Comparison of ENCODE assay signal across 3 cellular contexts in the genomic region with DNA sequence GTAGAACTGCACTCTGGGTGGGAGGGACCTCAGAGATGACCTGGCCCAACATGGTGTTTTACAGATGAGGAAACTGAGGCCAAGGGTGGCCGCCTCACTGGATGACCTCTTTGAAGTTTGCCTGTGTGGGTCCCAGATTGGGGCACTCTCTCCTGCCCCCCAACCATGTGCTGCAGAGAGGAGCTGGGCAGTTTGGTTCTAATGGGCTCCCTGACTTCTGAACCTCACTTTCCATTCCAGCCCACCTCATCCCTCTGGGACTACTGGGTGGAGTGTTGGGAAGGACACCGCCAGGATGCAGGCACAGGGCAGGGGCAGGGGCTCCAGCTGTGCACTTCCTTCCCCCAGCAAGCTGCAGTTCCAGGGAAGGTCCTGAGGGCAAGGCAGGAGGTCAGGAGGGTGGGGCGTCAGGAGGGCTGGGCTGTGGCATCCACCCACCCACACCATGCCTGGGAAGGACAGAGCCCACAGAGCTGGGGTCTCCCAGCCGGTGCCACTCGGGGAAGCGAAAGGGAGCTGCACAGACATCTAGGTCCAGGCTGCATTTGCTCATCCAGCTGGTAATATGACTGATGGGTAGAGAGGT.
TF ChIP-seq lines count a peak whose summit lies in the region.

No MANE protein-coding gene starts in this region.

TF ChIP-seq in SK-N-SH, 30 proteins besides CTCF, POLR2A, EP300 and RAD21:
- no peak for TF ChIP-seq ELF1 (IDR thresholded peaks at IDR 0.05)
- no peak for TF ChIP-seq MEF2A (IDR thresholded peaks at IDR 0.05; ENCODE audit: borderline replicate concordance, low read depth)
- TF ChIP-seq YY1 (IDR thresholded peaks at IDR 0.05; ENCODE audit: low read depth) = no peak
- TF ChIP-seq FOSL2 (IDR thresholded peaks at IDR 0.05; ENCODE audit: borderline replicate concordance, low read depth) = no peak
- no peak for TF ChIP-seq JUND (IDR thresholded peaks at IDR 0.05)
- TF ChIP-seq FOXM1 (IDR thresholded peaks at IDR 0.05; ENCODE audit: low read depth) = no peak
- no peak for TF ChIP-seq MXI1 (IDR thresholded peaks at IDR 0.05; ENCODE audit: low read depth, low read length)

TF ChIP-seq in SK-N-SH treated with all-trans-retinoic acid at 6 μM for 48 hours, 23 proteins besides CTCF, POLR2A, EP300 and RAD21 (continues in another document):
- no peak for TF ChIP-seq ZFP3 (CRISPR knock-in tag; IDR thresholded peaks at IDR 0.05)
- no peak for TF ChIP-seq ARNTL (CRISPR knock-in tag; IDR thresholded peaks at IDR 0.05; ENCODE audit: borderline replicate concordance, low read depth)
- no peak for TF ChIP-seq PPARA (CRISPR knock-in tag; IDR thresholded peaks at IDR 0.05; ENCODE audit: borderline replicate concordance)
- TF ChIP-seq, protein P1, sequence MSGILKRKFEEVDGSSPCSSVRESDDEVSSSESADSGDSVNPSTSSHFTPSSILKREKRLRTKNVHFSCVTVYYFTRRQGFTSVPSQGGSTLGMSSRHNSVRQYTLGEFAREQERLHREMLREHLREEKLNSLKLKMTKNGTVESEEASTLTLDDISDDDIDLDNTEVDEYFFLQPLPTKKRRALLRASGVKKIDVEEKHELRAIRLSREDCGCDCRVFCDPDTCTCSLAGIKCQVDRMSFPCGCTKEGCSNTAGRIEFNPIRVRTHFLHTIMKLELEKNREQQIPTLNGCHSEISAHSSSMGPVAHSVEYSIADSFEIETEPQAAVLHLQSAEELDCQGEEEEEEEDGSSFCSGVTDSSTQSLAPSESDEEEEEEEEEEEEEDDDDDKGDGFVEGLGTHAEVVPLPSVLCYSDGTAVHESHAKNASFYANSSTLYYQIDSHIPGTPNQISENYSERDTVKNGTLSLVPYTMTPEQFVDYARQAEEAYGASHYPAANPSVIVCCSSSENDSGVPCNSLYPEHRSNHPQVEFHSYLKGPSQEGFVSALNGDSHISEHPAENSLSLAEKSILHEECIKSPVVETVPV (CRISPR knock-in tag; IDR thresholded peaks at IDR 0.05) = no peak
- TF ChIP-seq RARB (CRISPR knock-in tag; IDR thresholded peaks at IDR 0.05) = no peak
- TF ChIP-seq, protein P2, sequence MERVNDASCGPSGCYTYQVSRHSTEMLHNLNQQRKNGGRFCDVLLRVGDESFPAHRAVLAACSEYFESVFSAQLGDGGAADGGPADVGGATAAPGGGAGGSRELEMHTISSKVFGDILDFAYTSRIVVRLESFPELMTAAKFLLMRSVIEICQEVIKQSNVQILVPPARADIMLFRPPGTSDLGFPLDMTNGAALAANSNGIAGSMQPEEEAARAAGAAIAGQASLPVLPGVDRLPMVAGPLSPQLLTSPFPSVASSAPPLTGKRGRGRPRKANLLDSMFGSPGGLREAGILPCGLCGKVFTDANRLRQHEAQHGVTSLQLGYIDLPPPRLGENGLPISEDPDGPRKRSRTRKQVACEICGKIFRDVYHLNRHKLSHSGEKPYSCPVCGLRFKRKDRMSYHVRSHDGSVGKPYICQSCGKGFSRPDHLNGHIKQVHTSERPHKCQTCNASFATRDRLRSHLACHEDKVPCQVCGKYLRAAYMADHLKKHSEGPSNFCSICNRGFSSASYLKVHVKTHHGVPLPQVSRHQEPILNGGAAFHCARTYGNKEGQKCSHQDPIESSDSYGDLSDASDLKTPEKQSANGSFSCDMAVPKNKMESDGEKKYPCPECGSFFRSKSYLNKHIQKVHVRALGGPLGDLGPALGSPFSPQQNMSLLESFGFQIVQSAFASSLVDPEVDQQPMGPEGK (CRISPR knock-in tag; IDR thresholded peaks at IDR 0.05; ENCODE audit: borderline replicate concordance) = no peak
- TF ChIP-seq BACH2 (CRISPR knock-in tag; IDR thresholded peaks at IDR 0.05; ENCODE audit: borderline replicate concordance) = no peak
- no peak for TF ChIP-seq TCF4 (CRISPR knock-in tag; IDR thresholded peaks at IDR 0.05; ENCODE audit: borderline replicate concordance)
- no peak for TF ChIP-seq OSR1 (CRISPR knock-in tag; IDR thresholded peaks at IDR 0.05)
- TF ChIP-seq ISL1 (CRISPR knock-in tag; IDR thresholded peaks at IDR 0.05) = no peak
- TF ChIP-seq, protein P3, sequence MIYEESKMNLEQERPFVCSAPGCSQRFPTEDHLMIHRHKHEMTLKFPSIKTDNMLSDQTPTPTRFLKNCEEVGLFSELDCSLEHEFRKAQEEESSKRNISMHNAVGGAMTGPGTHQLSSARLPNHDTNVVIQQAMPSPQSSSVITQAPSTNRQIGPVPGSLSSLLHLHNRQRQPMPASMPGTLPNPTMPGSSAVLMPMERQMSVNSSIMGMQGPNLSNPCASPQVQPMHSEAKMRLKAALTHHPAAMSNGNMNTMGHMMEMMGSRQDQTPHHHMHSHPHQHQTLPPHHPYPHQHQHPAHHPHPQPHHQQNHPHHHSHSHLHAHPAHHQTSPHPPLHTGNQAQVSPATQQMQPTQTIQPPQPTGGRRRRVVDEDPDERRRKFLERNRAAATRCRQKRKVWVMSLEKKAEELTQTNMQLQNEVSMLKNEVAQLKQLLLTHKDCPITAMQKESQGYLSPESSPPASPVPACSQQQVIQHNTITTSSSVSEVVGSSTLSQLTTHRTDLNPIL (CRISPR knock-in tag; IDR thresholded peaks at IDR 0.05; ENCODE audit: low read depth) = no peak
- no peak for TF ChIP-seq ZNF70 (CRISPR knock-in tag; IDR thresholded peaks at IDR 0.05)
- TF ChIP-seq, protein P4, sequence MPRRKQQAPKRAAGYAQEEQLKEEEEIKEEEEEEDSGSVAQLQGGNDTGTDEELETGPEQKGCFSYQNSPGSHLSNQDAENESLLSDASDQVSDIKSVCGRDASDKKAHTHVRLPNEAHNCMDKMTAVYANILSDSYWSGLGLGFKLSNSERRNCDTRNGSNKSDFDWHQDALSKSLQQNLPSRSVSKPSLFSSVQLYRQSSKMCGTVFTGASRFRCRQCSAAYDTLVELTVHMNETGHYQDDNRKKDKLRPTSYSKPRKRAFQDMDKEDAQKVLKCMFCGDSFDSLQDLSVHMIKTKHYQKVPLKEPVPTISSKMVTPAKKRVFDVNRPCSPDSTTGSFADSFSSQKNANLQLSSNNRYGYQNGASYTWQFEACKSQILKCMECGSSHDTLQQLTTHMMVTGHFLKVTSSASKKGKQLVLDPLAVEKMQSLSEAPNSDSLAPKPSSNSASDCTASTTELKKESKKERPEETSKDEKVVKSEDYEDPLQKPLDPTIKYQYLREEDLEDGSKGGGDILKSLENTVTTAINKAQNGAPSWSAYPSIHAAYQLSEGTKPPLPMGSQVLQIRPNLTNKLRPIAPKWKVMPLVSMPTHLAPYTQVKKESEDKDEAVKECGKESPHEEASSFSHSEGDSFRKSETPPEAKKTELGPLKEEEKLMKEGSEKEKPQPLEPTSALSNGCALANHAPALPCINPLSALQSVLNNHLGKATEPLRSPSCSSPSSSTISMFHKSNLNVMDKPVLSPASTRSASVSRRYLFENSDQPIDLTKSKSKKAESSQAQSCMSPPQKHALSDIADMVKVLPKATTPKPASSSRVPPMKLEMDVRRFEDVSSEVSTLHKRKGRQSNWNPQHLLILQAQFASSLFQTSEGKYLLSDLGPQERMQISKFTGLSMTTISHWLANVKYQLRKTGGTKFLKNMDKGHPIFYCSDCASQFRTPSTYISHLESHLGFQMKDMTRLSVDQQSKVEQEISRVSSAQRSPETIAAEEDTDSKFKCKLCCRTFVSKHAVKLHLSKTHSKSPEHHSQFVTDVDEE (CRISPR knock-in tag; IDR thresholded peaks at IDR 0.05) = no peak
- no peak for TF ChIP-seq ESRRG (CRISPR knock-in tag; IDR thresholded peaks at IDR 0.05)

TF ChIP-seq in GM12878, 131 proteins besides CTCF, POLR2A, EP300 and RAD21:
- TF ChIP-seq ZNF217 (IDR thresholded peaks at IDR 0.05) (no peak), PAX5 (IDR thresholded peaks at IDR 0.05; ENCODE audit: borderline replicate concordance, low read depth, low read length) (no peak), RELA (IDR thresholded peaks at IDR 0.05; ENCODE audit: borderline replicate concordance, partially characterized antibody) (no peak), LARP7 (IDR thresholded peaks at IDR 0.05) (no peak), TCF12 (IDR thresholded peaks at IDR 0.05; ENCODE audit: low read depth, low read length) (no peak), ESRRA (IDR thresholded peaks at IDR 0.05; ENCODE audit: low read length) (no peak), RCOR1 (conservative IDR thresholded peaks at IDR 0.05; ENCODE audit: low read depth, low read length) (no peak)
- TF ChIP-seq, protein P5, sequence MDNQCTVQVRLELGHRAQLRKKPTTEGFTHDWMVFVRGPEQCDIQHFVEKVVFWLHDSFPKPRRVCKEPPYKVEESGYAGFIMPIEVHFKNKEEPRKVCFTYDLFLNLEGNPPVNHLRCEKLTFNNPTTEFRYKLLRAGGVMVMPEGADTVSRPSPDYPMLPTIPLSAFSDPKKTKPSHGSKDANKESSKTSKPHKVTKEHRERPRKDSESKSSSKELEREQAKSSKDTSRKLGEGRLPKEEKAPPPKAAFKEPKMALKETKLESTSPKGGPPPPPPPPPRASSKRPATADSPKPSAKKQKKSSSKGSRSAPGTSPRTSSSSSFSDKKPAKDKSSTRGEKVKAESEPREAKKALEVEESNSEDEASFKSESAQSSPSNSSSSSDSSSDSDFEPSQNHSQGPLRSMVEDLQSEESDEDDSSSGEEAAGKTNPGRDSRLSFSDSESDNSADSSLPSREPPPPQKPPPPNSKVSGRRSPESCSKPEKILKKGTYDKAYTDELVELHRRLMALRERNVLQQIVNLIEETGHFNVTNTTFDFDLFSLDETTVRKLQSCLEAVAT (IDR thresholded peaks at IDR 0.05) = no peak
- TF ChIP-seq, protein P6, sequence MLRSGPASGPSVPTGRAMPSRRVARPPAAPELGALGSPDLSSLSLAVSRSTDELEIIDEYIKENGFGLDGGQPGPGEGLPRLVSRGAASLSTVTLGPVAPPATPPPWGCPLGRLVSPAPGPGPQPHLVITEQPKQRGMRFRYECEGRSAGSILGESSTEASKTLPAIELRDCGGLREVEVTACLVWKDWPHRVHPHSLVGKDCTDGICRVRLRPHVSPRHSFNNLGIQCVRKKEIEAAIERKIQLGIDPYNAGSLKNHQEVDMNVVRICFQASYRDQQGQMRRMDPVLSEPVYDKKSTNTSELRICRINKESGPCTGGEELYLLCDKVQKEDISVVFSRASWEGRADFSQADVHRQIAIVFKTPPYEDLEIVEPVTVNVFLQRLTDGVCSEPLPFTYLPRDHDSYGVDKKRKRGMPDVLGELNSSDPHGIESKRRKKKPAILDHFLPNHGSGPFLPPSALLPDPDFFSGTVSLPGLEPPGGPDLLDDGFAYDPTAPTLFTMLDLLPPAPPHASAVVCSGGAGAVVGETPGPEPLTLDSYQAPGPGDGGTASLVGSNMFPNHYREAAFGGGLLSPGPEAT (IDR thresholded peaks at IDR 0.05; ENCODE audit: low read depth) = no peak
